Comparison of ENCODE assay signal across 14 cellular contexts in the genomic region with DNA sequence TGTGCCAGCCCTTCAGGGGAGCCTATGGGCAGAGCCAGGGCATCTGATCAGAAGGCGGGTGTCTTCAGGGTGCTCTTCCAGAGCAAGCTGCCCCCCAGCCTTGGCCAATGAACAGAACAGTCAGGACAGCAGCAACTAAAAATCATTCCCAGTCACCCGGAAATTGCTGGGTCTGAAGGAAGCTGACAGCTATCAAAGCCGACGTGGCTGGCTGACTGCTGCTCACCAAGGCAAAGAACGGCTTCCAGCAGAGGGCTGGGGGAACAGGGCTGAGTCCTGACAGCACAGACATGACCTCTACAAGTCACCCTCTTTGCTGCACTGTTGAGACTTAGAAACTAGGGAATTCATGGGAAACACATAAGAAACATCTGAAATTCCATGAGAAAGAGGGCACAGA.
"Had no signal": no experiment of that assay in that cellular context is flagged by ENCODE, and none has a peak within 500 bp of the region (broad histone marks: within the 10 kb centered on the region; RNA-seq: fewer than 3 reads in every experiment).

No MANE protein-coding gene starts in this region.

- H3K9me3 ChIP-seq: esophagus squamous epithelium, suprapubic skin, upper lobe of right lung had no signal

- H3K4me1 Mint-ChIP-seq: activated naive CD4-positive, alpha-beta T cell treated with anti-CD3 and anti-CD28 coated beads, Interleukin-2, amount 50 U/mL, for 24 hours; memory B cell had no signal

- H3K27ac ChIP-seq: brain microvascular endothelial cell, suprapubic skin, upper lobe of right lung had no signal

- H3K27me3 ChIP-seq: brain microvascular endothelial cell, esophagus squamous epithelium, suprapubic skin, upper lobe of right lung had no signal

- H3K27me3 Mint-ChIP-seq: memory B cell had no signal

- H3K36me3 ChIP-seq: brain microvascular endothelial cell, esophagus squamous epithelium, suprapubic skin, upper lobe of right lung had no signal

- H3K27ac Mint-ChIP-seq: activated naive CD4-positive, alpha-beta T cell treated with anti-CD3 and anti-CD28 coated beads, Interleukin-2, amount 50 U/mL, for 24 hours; memory B cell; progenitor cell of endocrine pancreas had no signal

- H3K9me3 Mint-ChIP-seq: activated naive CD4-positive, alpha-beta T cell treated with anti-CD3 and anti-CD28 coated beads, Interleukin-2, amount 50 U/mL, for 24 hours; memory B cell had no signal

- H3K36me3 Mint-ChIP-seq: activated naive CD4-positive, alpha-beta T cell treated with anti-CD3 and anti-CD28 coated beads, Interleukin-2, amount 50 U/mL, for 24 hours; memory B cell had no signal

- H3K4me3 ChIP-seq: esophagus squamous epithelium, suprapubic skin, upper lobe of right lung had no signal

- ATAC-seq: activated CD4-positive, CD25-positive, alpha-beta regulatory T cell treated with anti-CD3 and anti-CD28 coated beads, Interleukin-2, amount 50 U/mL, for 24 hours; left lobe of liver; sciatic nerve; upper lobe of right lung had no signal

- H3K4me3 Mint-ChIP-seq: activated naive CD4-positive, alpha-beta T cell treated with anti-CD3 and anti-CD28 coated beads, Interleukin-2, amount 50 U/mL, for 24 hours; memory B cell had no signal

- H3K4me1 ChIP-seq: esophagus squamous epithelium, suprapubic skin, upper lobe of right lung had no signal

- DNase-seq: amniotic stem cell; brain microvascular endothelial cell; esophagus squamous epithelium; foreskin fibroblast; stimulated activated CD4-positive, alpha-beta T cell treated with anti-CD3 and anti-CD28 coated beads, Interleukin-2, amount 100 ng/mL, for 24 hours; stimulated activated naive CD4-positive, alpha-beta T cell; upper lobe of right lung had no signal
